In genomic region chr6:6969761-6970223, GRCh38 we compare ENCODE assay signal across 13 cellular contexts.
A peak's percentile ranks its signal among the peaks of the same experiment; 100 is the strongest.
DNase-seq lines count a peak whose midpoint lies in the region; ATAC-seq, FAIRE-seq and TF ChIP-seq lines count a peak whose summit lies in the region.
"Had no signal": no experiment of that assay in that cellular context is flagged by ENCODE, and none has a peak within 500 bp of the region (broad histone marks: within the 10 kb centered on the region; RNA-seq: fewer than 3 reads in every experiment).

No MANE protein-coding gene starts in this region.

- FAIRE-seq in urothelium cell line (lab: Jason Lieb, UNC) = no peak

- in situ Hi-C loops in ACHN (cut with HindIII; ENCODE audit: low pct_ligation_motif_present, low pct_unique_long_range_greater_than_20kb, low sequenced_read_pairs) = no loop called here

- DNase-seq in ACHN = peak; percentile 27
- peak; percentile 57 for DNase-seq in M059J (ENCODE audit: low read depth)
- DNase-seq in adrenal gland = peak in 4 of 7 donors; percentile 31 to 53 (median 42)
- DNase-seq in lower leg skin (ENCODE audit: low spot score in 2 of 2) = peak; percentile 38 to 86
- DNase-seq in urothelium cell line (ENCODE audit: low spot score) = no peak
- DNase-seq in NCI-H1436 (lab: John Stamatoyannopoulos, UW) = no peak
- DNase-seq in T-helper 1 cell = no peak
- DNase-seq: activated CD4-positive, alpha-beta T cell treated with anti-CD3 and anti-CD28 coated beads for 1 hour; foreskin melanocyte; HCEC 1CT; right cardiac atrium; SHP77 had no signal

- TF ChIP-seq POLR2A in adrenal gland (IDR thresholded peaks at IDR 0.05) (no peak), lower leg skin (IDR thresholded peaks at IDR 0.05) (no peak)

- intact Hi-C loops in adrenal gland (cut with DNase I) = no loop called here
- intact Hi-C loops in lower leg skin (cut with DNase I; ENCODE audit: low total_unique reads) = no loop called here

- H3K4me1 ChIP-seq in adrenal gland (replicated peaks in 1 of 2) = peaks cover 7 to 19% of the 10 kb centered on the region in 2 donors

- no peaks in the 10 kb centered on the region for H3K9me3 ChIP-seq in adrenal gland (replicated peaks in 1 of 3)

- H3K4me3 ChIP-seq in adrenal gland (no peak overlapping the region), lower leg skin (ENCODE audit: low read depth, poor library complexity, severe bottlenecking) (no peak overlapping the region)

- H3K27ac ChIP-seq in adrenal gland = peak overlapping the region in 2 of 5 donors; percentile 2 to 30

- no peaks in the 10 kb centered on the region for H3K27me3 ChIP-seq in adrenal gland

- no peaks in the 10 kb centered on the region for H3K36me3 ChIP-seq in adrenal gland (replicated peaks in 1 of 2)

- WGBS in adrenal gland, 4 donors = 79 to 86% (median 83%) methylated on average over 9 to 10 of the region's 10 CpGs
- 52 to 68% methylated on average over 10 of the region's 10 CpGs for WGBS in lower leg skin, 2 donors

- TF ChIP-seq CTCF in adrenal gland (IDR thresholded peaks at IDR 0.05) = no peak
- TF ChIP-seq CTCF in lower leg skin (IDR thresholded peaks at IDR 0.05) = no peak

- ATAC-seq in GM21423 (IDR thresholded peaks at IDR 0.05; ENCODE audit: unreplicated experiment) = no peak

Comparison
In these comparisons a context has a peak if more than half of its experiments do, and no peak if none do; other contexts are left out.
1. DNase-seq: peak in ACHN (single experiment), M059J (single experiment), adrenal gland (4 of 7) and lower leg skin (2 of 2); none in urothelium cell line (single experiment), NCI-H1436 (single experiment) and T-helper 1 cell (0 of 5).